Comparison of ENCODE assay signal across 13 cellular contexts in the genomic region with DNA sequence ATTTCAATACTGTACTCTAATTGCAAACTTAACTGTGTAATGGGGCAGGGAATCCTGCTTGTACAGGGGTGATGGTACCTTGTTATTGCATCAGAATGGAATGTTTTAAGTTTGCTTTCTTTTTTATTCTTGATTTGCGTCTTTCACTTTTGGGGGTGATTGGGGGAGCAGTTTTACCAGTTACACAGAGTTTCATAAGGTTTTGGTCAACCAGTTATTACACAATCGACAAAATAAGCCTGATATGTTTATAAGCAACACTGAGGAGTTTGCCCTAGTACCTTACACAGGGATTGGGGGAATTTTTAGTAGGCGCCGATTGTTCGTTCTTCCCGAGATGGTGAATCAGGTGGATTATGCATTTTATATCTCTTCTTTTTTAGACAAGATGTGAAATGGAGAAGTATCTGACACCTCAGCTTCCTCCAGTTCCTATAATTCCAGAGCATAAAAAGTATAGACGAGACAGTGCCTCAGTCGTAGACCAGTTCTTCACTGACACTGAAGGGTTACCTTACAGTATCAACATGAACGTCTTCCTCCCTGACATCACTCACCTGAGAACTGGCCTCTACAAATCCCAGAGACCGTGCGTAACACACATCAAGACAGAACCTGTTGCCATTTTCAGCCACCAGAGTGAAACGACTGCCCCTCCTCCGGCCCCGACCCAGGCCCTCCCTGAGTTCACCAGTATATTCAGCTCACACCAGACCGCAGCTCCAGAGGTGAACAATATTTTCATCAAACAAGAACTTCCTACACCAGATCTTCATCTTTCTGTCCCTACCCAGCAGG. TPM values are rescaled to one million over a fixed set of nuclear protein-coding genes. Genes with fewer than 3 reads are reported as not detected.
DNase-seq lines count a peak whose midpoint lies in the region; ATAC-seq, FAIRE-seq and TF ChIP-seq lines count a peak whose summit lies in the region.
"Had no signal": no experiment of that assay in that cellular context is flagged by ENCODE, and none has a peak within 500 bp of the region (broad histone marks: within the 10 kb centered on the region; RNA-seq: fewer than 3 reads in every experiment).

No MANE protein-coding gene starts in this region.

- ATAC-seq in RWPE2 (ENCODE audit: low read depth) = peak; percentile 24
- ATAC-seq in HG03342 (IDR thresholded peaks at IDR 0.05; ENCODE audit: unreplicated experiment) = no peak
- ATAC-seq: SK-N-SH treated with all-trans-retinoic acid at 6 μM for 48 hours had no signal

- peaks cover 42% of the 10 kb centered on the region for H3K4me1 ChIP-seq in RWPE2 (ENCODE audit: insufficient read depth, poor library complexity, severe bottlenecking)

- TF ChIP-seq CTCF in RWPE2 (IDR thresholded peaks at IDR 0.05; ENCODE audit: poor library complexity, severe bottlenecking) = no peak
- no peak for TF ChIP-seq CTCF in WERI-Rb-1 (IDR thresholded peaks at IDR 0.05; ENCODE audit: low read depth, low read length)

- H3K36me3 ChIP-seq in RWPE2 (ENCODE audit: low read depth) = peaks cover 69% of the 10 kb centered on the region
- H3K36me3 ChIP-seq in WERI-Rb-1 = peaks cover 10% of the 10 kb centered on the region

- TF ChIP-seq POLR2A in GM12892 (IDR thresholded peaks at IDR 0.05; ENCODE audit: low read depth, low read length) = no peak

- peak overlapping the region; percentile 71 for H3K4me3 ChIP-seq in RWPE2 (ENCODE audit: severe bottlenecking)
- peak overlapping the region; percentile 10 for H3K4me3 ChIP-seq in skeletal muscle cell (ENCODE audit: low read depth, low read length)
- H3K4me3 ChIP-seq in WERI-Rb-1 (ENCODE audit: low read depth, low read length) = no peak overlapping the region

- no peaks in the 10 kb centered on the region for H3K9me3 ChIP-seq in RWPE2 (ENCODE audit: severe bottlenecking)
- no peaks in the 10 kb centered on the region for H3K9me3 ChIP-seq in WERI-Rb-1 (ENCODE audit: severe bottlenecking)

- peak; percentile 33 for DNase-seq in DMS79 treated with DMSO at 0.1 percent for 48 hours (lab: John Stamatoyannopoulos, UW)
- no peak for DNase-seq in RWPE2 (ENCODE audit: low spot score)
- DNase-seq in iris pigment epithelial cell (ENCODE audit: low read depth) = peak; percentile 55
- DNase-seq in skeletal muscle cell (ENCODE audit: low read depth) = no peak
- DNase-seq in WERI-Rb-1 = no peak
- DNase-seq in activated CD4-positive, alpha-beta T cell treated with anti-CD3 and anti-CD28 coated beads, Interleukin-2, amount 50 U/mL, for 1 hour = no peak
- no peak for DNase-seq in GM12892 (ENCODE audit: insufficient read length)
- DNase-seq: activated naive CD4-positive, alpha-beta T cell treated with anti-CD3 and anti-CD28 coated beads, Interleukin-2, amount 50 U/mL, for 16 hours; NCI-H446; occipital lobe had no signal

- no peaks in the 10 kb centered on the region for H3K27me3 ChIP-seq in RWPE2 (ENCODE audit: insufficient read depth, poor library complexity, severe bottlenecking)
- H3K27me3 ChIP-seq in WERI-Rb-1 (ENCODE audit: insufficient read depth, low read depth, severe bottlenecking) = no peaks in the 10 kb centered on the region

- FAIRE-seq in GM12892 (lab: Jason Lieb, UNC) = no peak

- H3K27ac ChIP-seq in RWPE2 (ENCODE audit: poor library complexity, severe bottlenecking) (peak overlapping the region; percentile 92), WERI-Rb-1 (no peak overlapping the region)
- H3K27ac ChIP-seq: KMS-11 had no signal

RNA-seq across cellular contexts. Expression of a gene that starts 2.9 kb away (rescaled TPM):
- polyA plus RNA-seq in GM12892 (2012; ENCODE audit: missing spikeins) = 1.8 TPM

Comparison
In these comparisons a context has a peak if more than half of its experiments do, and no peak if none do; other contexts are left out.
1. DNase-seq: peak in DMS79 treated with DMSO at 0.1 percent for 48 hours (single experiment) and iris pigment epithelial cell (single experiment); none in RWPE2 (single experiment), skeletal muscle cell (single experiment), WERI-Rb-1 (single experiment), activated CD4-positive, alpha-beta T cell treated with anti-CD3 and anti-CD28 coated beads, Interleukin-2, amount 50 U/mL, for 1 hour (single experiment) and GM12892 (single experiment).